ENCODE assay signal across 12 cellular contexts in the genomic region with DNA sequence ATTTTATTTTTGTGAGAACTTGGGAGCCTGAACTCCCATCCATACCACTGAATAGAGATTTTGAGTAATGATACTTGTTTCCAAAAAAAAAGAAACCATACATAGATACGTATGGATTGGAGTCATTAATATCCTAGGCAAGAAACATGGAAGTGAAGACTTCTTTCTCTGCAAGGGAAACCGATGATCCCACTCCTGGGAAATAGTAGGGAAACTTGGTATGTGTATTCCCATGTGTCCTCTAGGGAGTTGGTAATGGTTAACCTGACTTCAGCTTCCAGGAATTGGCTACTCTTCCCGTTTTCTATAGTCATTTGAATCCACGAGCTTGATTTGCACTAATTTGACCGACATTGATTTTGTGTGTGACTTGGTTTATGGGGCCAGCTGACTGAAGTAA. TPM values are rescaled to one million over a fixed set of nuclear protein-coding genes. Genes with fewer than 3 reads are reported as not detected.
DNase-seq lines count a peak whose midpoint lies in the region; ATAC-seq and TF ChIP-seq lines count a peak whose summit lies in the region.
"Had no signal": no experiment of that assay in that cellular context is flagged by ENCODE, and none has a peak within 500 bp of the region (broad histone marks: within the 10 kb centered on the region; RNA-seq: fewer than 3 reads in every experiment).

No MANE protein-coding gene starts in this region.

- peak overlapping the region; percentile 42 for H3K27ac Mint-ChIP-seq in activated CD8-positive, alpha-beta memory T cell treated with anti-CD3 and anti-CD28 coated beads, Interleukin-2, amount 10 ng/mL, durations not matched to agents 7 days and 5 days
- H3K27ac Mint-ChIP-seq in activated naive CD8-positive, alpha-beta T cell: peak overlapping the region; percentile 86
- H3K27ac Mint-ChIP-seq in progenitor cell of endocrine pancreas: peak overlapping the region; percentile 87

- H3K27me3 Mint-ChIP-seq in activated CD8-positive, alpha-beta memory T cell treated with anti-CD3 and anti-CD28 coated beads, Interleukin-2, amount 10 ng/mL, durations not matched to agents 7 days and 5 days: no peaks in the 10 kb centered on the region
- no peaks in the 10 kb centered on the region for H3K27me3 Mint-ChIP-seq in activated naive CD8-positive, alpha-beta T cell
- no peaks in the 10 kb centered on the region for H3K27me3 Mint-ChIP-seq in progenitor cell of endocrine pancreas

- CTCF ChIA-PET in activated CD8-positive, alpha-beta memory T cell treated with anti-CD3 and anti-CD28 coated beads, Interleukin-2, amount 10 ng/mL, durations not matched to agents 7 days and 5 days (lab: Charles Lee): interaction anchor here (0.6 kb wide), 1 partner anchor 252 kb away, joined by 3 read pairs; no protein-coding TSS in a partner anchor

- DNase-seq in activated CD8-positive, alpha-beta memory T cell treated with anti-CD3 and anti-CD28 coated beads, Interleukin-2, amount 10 ng/mL, durations not matched to agents 7 days and 5 days: no peak
- DNase-seq in activated CD8-positive, alpha-beta memory T cell treated with anti-CD3 and anti-CD28 coated beads, Interleukin-2, amount 50 U/mL, for 48 hours: no peak
- no peak for DNase-seq in progenitor cell of endocrine pancreas (ENCODE audit: low spot score, unreplicated experiment)
- no peak for DNase-seq in stimulated activated CD4-positive, alpha-beta T cell treated with anti-CD3 and anti-CD28 coated beads, Interleukin-4, amount 100 ng/mL, for 24 hours
- DNase-seq: ACHN; brain microvascular endothelial cell; effector memory CD4-positive, alpha-beta T cell; foreskin melanocyte; mammary epithelial cell; SHP77 treated with DMSO at 0.1 percent for 48 hours had no signal

- no peak for TF ChIP-seq CTCF in progenitor cell of endocrine pancreas (IDR thresholded peaks at IDR 0.05; ENCODE audit: unreplicated experiment)

- H3K9me3 Mint-ChIP-seq in activated CD8-positive, alpha-beta memory T cell treated with anti-CD3 and anti-CD28 coated beads, Interleukin-2, amount 10 ng/mL, durations not matched to agents 7 days and 5 days (ENCODE audit: low read depth): no peaks in the 10 kb centered on the region
- H3K9me3 Mint-ChIP-seq in activated naive CD8-positive, alpha-beta T cell (ENCODE audit: low read depth): no peaks in the 10 kb centered on the region
- H3K9me3 Mint-ChIP-seq in progenitor cell of endocrine pancreas (ENCODE audit: low read depth): no peaks in the 10 kb centered on the region

- no peak for ATAC-seq in activated CD8-positive, alpha-beta memory T cell treated with anti-CD3 and anti-CD28 coated beads, Interleukin-2, amount 10 ng/mL, durations not matched to agents 7 days and 5 days
- no peak for ATAC-seq in HG02610 (IDR thresholded peaks at IDR 0.05; ENCODE audit: unreplicated experiment)

- peaks cover 81% of the 10 kb centered on the region for H3K4me1 Mint-ChIP-seq in activated CD8-positive, alpha-beta memory T cell treated with anti-CD3 and anti-CD28 coated beads, Interleukin-2, amount 10 ng/mL, durations not matched to agents 7 days and 5 days
- H3K4me1 Mint-ChIP-seq in activated naive CD8-positive, alpha-beta T cell (ENCODE audit: low read depth): peaks cover 80% of the 10 kb centered on the region
- H3K4me1 Mint-ChIP-seq in progenitor cell of endocrine pancreas (ENCODE audit: low read depth): peaks cover 21% of the 10 kb centered on the region

- peaks cover 92% of the 10 kb centered on the region for H3K36me3 Mint-ChIP-seq in activated CD8-positive, alpha-beta memory T cell treated with anti-CD3 and anti-CD28 coated beads, Interleukin-2, amount 10 ng/mL, durations not matched to agents 7 days and 5 days
- H3K36me3 Mint-ChIP-seq in activated naive CD8-positive, alpha-beta T cell: peaks cover 27% of the 10 kb centered on the region
- H3K36me3 Mint-ChIP-seq in progenitor cell of endocrine pancreas (ENCODE audit: insufficient read depth): peaks cover 61% of the 10 kb centered on the region

- peak overlapping the region; percentile 6 for H3K4me3 Mint-ChIP-seq in activated CD8-positive, alpha-beta memory T cell treated with anti-CD3 and anti-CD28 coated beads, Interleukin-2, amount 10 ng/mL, durations not matched to agents 7 days and 5 days
- peak overlapping the region; percentile 84 for H3K4me3 Mint-ChIP-seq in activated naive CD8-positive, alpha-beta T cell
- H3K4me3 Mint-ChIP-seq in progenitor cell of endocrine pancreas (ENCODE audit: low read depth): no peak overlapping the region

RNA-seq across cellular contexts. Expression of gene FUS, which starts 5.4 kb away (rescaled TPM):
- total RNA-seq in activated CD8-positive, alpha-beta memory T cell treated with anti-CD3 and anti-CD28 coated beads, Interleukin-2, amount 10 ng/mL, durations not matched to agents 7 days and 5 days: 100 to 1,000 TPM; 514 to 619 TPM
- total RNA-seq in progenitor cell of endocrine pancreas: 739 TPM in 2 replicates

RNA-seq across cellular contexts. Expression of gene PYCARD, which starts 17.2 kb away (rescaled TPM):
- total RNA-seq in activated CD8-positive, alpha-beta memory T cell treated with anti-CD3 and anti-CD28 coated beads, Interleukin-2, amount 10 ng/mL, durations not matched to agents 7 days and 5 days: 10 to 100 TPM; 55.4 to 99.1 TPM
- total RNA-seq in progenitor cell of endocrine pancreas: 4.6 and 5.4 TPM in 2 replicates

RNA-seq across cellular contexts. Expression of gene TRIM72, which starts 28.6 kb away (rescaled TPM):
- not detected for total RNA-seq in activated CD8-positive, alpha-beta memory T cell treated with anti-CD3 and anti-CD28 coated beads, Interleukin-2, amount 10 ng/mL, durations not matched to agents 7 days and 5 days
- 0.14 TPM in 1 of 2 replicates, not detected in the other for total RNA-seq in progenitor cell of endocrine pancreas
- total RNA-seq: mammary epithelial cell had no signal

RNA-seq across cellular contexts. Expression of gene PYDC1, which starts 31.6 kb away (rescaled TPM):
- total RNA-seq in activated CD8-positive, alpha-beta memory T cell treated with anti-CD3 and anti-CD28 coated beads, Interleukin-2, amount 10 ng/mL, durations not matched to agents 7 days and 5 days: not detected
- not detected in 2 replicates for total RNA-seq in progenitor cell of endocrine pancreas
- total RNA-seq: mammary epithelial cell had no signal

RNA-seq across cellular contexts. Expression of gene PRSS36, which starts 35.5 kb away (rescaled TPM):
- under 1 TPM; 0.59 to 0.96 TPM for total RNA-seq in activated CD8-positive, alpha-beta memory T cell treated with anti-CD3 and anti-CD28 coated beads, Interleukin-2, amount 10 ng/mL, durations not matched to agents 7 days and 5 days
- 0.65 and 0.69 TPM in 2 replicates for total RNA-seq in progenitor cell of endocrine pancreas
